8 cellular contexts compared by ENCODE assay signal in genomic region chr2:227473019-227473461, GRCh38. TPM values are rescaled to one million over a fixed set of nuclear protein-coding genes. Genes with fewer than 3 reads are reported as not detected.
DNase-seq lines count a peak whose midpoint lies in the region; ATAC-seq and TF ChIP-seq lines count a peak whose summit lies in the region.

No MANE protein-coding gene starts in this region.

- no peak for TF ChIP-seq CTCF in OCI-LY3 (IDR thresholded peaks at IDR 0.05; ENCODE audit: low read depth, low read length)
- no peak for TF ChIP-seq CTCF in epithelial cell of esophagus (IDR thresholded peaks at IDR 0.05; ENCODE audit: insufficient read depth, low read depth, low read length, missing control alignments)
- no peak for TF ChIP-seq CTCF in progenitor cell of endocrine pancreas (IDR thresholded peaks at IDR 0.05; ENCODE audit: unreplicated experiment)

- H3K27me3 ChIP-seq in OCI-LY3 (ENCODE audit: low read depth, low read length): no peaks in the 10 kb centered on the region

- no peaks in the 10 kb centered on the region for H3K9me3 ChIP-seq in OCI-LY3 (ENCODE audit: insufficient read depth, low read length)

- H3K4me3 ChIP-seq in OCI-LY3 (ENCODE audit: low read length): peak overlapping the region; percentile 98
- H3K4me3 ChIP-seq in epithelial cell of esophagus (ENCODE audit: low read length): peak overlapping the region; percentile 76

- ATAC-seq in HG03439 (IDR thresholded peaks at IDR 0.05; ENCODE audit: unreplicated experiment): no peak

- H3K9ac ChIP-seq in OCI-LY3 (ENCODE audit: low read length): peak overlapping the region; percentile 80; the same call in 1 of the 2 replicates

- H3K9me3 Mint-ChIP-seq in T-helper 1 cell treated with Interleukin-12 subunit alpha and Interleukin-12 subunit beta and Interleukin-4 antibody, amounts not matched to agents 30 μg/mL and 1 μg/mL, for 36 hours: no peaks in the 10 kb centered on the region
- H3K9me3 Mint-ChIP-seq in progenitor cell of endocrine pancreas (ENCODE audit: low read depth): no peaks in the 10 kb centered on the region

- peaks cover 14% of the 10 kb centered on the region for H3K4me1 ChIP-seq in OCI-LY3 (ENCODE audit: low read length)

- DNase-seq in T-helper 1 cell: no peak
- DNase-seq in epithelial cell of esophagus (ENCODE audit: low read depth): no peak
- DNase-seq in progenitor cell of endocrine pancreas (ENCODE audit: low spot score, unreplicated experiment): no peak
- no peak for DNase-seq in NK-92 (lab: John Stamatoyannopoulos, UW; ENCODE audit: unreplicated experiment)
- no peak for DNase-seq in NCI-H446 treated with DMSO at 0.1 percent for 48 hours (lab: John Stamatoyannopoulos, UW)

- H3K36me3 ChIP-seq in OCI-LY3 (replicated peaks; ENCODE audit: low read depth, low read length): no peaks in the 10 kb centered on the region

- H3K27me3 Mint-ChIP-seq in T-helper 1 cell treated with Interleukin-12 subunit alpha and Interleukin-12 subunit beta and Interleukin-4 antibody, amounts not matched to agents 30 μg/mL and 1 μg/mL, for 36 hours (ENCODE audit: low read depth): no peaks in the 10 kb centered on the region
- H3K27me3 Mint-ChIP-seq in progenitor cell of endocrine pancreas: no peaks in the 10 kb centered on the region

- no peak overlapping the region for H3K27ac ChIP-seq in OCI-LY3 (ENCODE audit: low read length)

- peaks cover 23% of the 10 kb centered on the region for H3K4me1 Mint-ChIP-seq in T-helper 1 cell treated with Interleukin-12 subunit alpha and Interleukin-12 subunit beta and Interleukin-4 antibody, amounts not matched to agents 30 μg/mL and 1 μg/mL, for 36 hours (ENCODE audit: low read depth)
- peaks cover 18% of the 10 kb centered on the region for H3K4me1 Mint-ChIP-seq in progenitor cell of endocrine pancreas (ENCODE audit: low read depth)

- peak overlapping the region; percentile 86 for H3K4me3 Mint-ChIP-seq in T-helper 1 cell treated with Interleukin-12 subunit alpha and Interleukin-12 subunit beta and Interleukin-4 antibody, amounts not matched to agents 30 μg/mL and 1 μg/mL, for 36 hours
- peak overlapping the region; percentile 89 for H3K4me3 Mint-ChIP-seq in progenitor cell of endocrine pancreas (ENCODE audit: low read depth)

- H3K27ac Mint-ChIP-seq in T-helper 1 cell treated with Interleukin-12 subunit alpha and Interleukin-12 subunit beta and Interleukin-4 antibody, amounts not matched to agents 30 μg/mL and 1 μg/mL, for 36 hours: peak overlapping the region; percentile 75
- H3K27ac Mint-ChIP-seq in progenitor cell of endocrine pancreas: peak overlapping the region; percentile 92

- H3K4me2 ChIP-seq in OCI-LY3 (ENCODE audit: low read length): peak overlapping the region; percentile 94

- H3K79me2 ChIP-seq in OCI-LY3 (ENCODE audit: low read length): peaks cover 62% of the 10 kb centered on the region

- no peak overlapping the region for H2AFZ ChIP-seq in OCI-LY3 (ENCODE audit: low read depth, low read length)

- peaks cover 35% of the 10 kb centered on the region for H4K20me1 ChIP-seq in OCI-LY3 (ENCODE audit: insufficient read depth, low read length)

- no peaks in the 10 kb centered on the region for H3K36me3 Mint-ChIP-seq in T-helper 1 cell treated with Interleukin-12 subunit alpha and Interleukin-12 subunit beta and Interleukin-4 antibody, amounts not matched to agents 30 μg/mL and 1 μg/mL, for 36 hours (ENCODE audit: low read depth)
- H3K36me3 Mint-ChIP-seq in progenitor cell of endocrine pancreas (ENCODE audit: insufficient read depth): no peaks in the 10 kb centered on the region

RNA-seq across cellular contexts. Expression of gene AGFG1, which starts 1.1 kb away (rescaled TPM):
- total RNA-seq in progenitor cell of endocrine pancreas: 74.5 and 82.2 TPM in 2 replicates
